ENCODE assay signal across 9 cellular contexts in the genomic region with DNA sequence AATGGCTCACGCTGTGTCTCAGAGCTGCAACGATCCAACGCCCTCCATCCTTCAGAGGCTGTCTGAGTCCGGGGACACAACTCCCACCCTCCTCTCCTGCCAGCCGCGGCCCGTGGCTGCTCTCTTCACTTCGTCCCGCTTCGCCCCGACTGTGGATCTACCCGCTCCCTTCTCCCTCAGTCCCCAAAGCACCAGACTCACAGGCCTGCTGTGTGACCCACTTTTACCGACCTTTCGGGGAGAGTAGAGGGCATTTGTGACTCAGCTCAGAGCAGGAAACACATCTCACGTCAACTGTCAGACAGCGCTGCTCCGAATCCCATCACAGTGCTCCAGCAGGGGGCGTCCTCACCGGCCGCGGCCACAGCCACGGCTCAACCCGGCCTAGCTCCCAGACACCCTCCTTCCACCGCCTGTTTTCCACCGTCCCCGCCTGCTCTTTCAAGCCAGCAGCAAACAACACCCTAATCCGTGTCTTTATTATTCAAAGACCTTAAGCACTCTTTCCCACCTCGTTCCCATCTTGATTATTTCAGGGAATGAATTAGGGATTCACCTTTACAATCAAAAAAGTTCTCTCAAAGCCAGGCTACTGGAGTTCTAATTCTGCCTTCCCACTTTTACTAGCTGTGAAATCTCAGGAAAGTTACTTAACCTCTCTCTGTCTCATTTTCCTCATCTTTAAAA. TPM values are rescaled to one million over a fixed set of nuclear protein-coding genes. Genes with fewer than 3 reads are reported as not detected.
DNase-seq lines count a peak whose midpoint lies in the region; ATAC-seq, FAIRE-seq and TF ChIP-seq lines count a peak whose summit lies in the region.
"Had no signal": no experiment of that assay in that cellular context is flagged by ENCODE, and none has a peak within 500 bp of the region (broad histone marks: within the 10 kb centered on the region; RNA-seq: fewer than 3 reads in every experiment).

No MANE protein-coding gene starts in this region.

- peak overlapping the region; percentile 27 for H3K4me3 Mint-ChIP-seq in Calu3 (ENCODE audit: low read depth, unreplicated experiment)

- no peaks in the 10 kb centered on the region for H3K79me2 ChIP-seq in keratinocyte (ENCODE audit: control insufficient read depth, insufficient read depth, low read length)

- H3K27ac ChIP-seq in keratinocyte (ENCODE audit: control insufficient read depth, insufficient read depth, low read length) = no peak overlapping the region

- H3K36me3 Mint-ChIP-seq in Calu3 (ENCODE audit: insufficient read depth, unreplicated experiment) = peaks cover 8% of the 10 kb centered on the region

- H3K27me3 ChIP-seq in keratinocyte (ENCODE audit: control insufficient read depth, extremely low read depth, insufficient read depth, low read length) = peaks cover 6% of the 10 kb centered on the region

- H3K9me1 ChIP-seq in keratinocyte (ENCODE audit: control insufficient read depth, extremely low read depth, insufficient read depth, low read length) = no peaks in the 10 kb centered on the region

- H3K9me3 ChIP-seq in keratinocyte (ENCODE audit: control insufficient read depth, low read depth, low read length) = no peaks in the 10 kb centered on the region

- H3K9ac ChIP-seq in keratinocyte (ENCODE audit: control insufficient read depth, extremely low read depth, insufficient read depth, low read length) = no peak overlapping the region

- FAIRE-seq in keratinocyte (lab: Jason Lieb, UNC) = peak; percentile 9
- FAIRE-seq: endometrium had no signal

- peaks cover 32% of the 10 kb centered on the region for H3K4me1 Mint-ChIP-seq in Calu3 (ENCODE audit: low read depth, unreplicated experiment)

- DNase-seq in Calu3 (peak; percentile 88), NCI-H146 (lab: John Stamatoyannopoulos, UW) (peak; percentile 44), cardiac fibroblast (ENCODE audit: low read depth in 2 of 2) (peak; percentile 83 to 86), keratinocyte (ENCODE audit: low read depth, low spot score) (no peak), NCI-H446 (lab: John Stamatoyannopoulos, UW) (no peak)
- peak; percentile 63 for DNase-seq in activated CD4-positive, CD25-positive, alpha-beta regulatory T cell treated with anti-CD3 and anti-CD28 coated beads, Interleukin-2, amount 50 U/mL, for 16 hours (ENCODE audit: low read depth, low spot score)
- DNase-seq in stimulated activated CD4-positive, alpha-beta T cell treated with anti-CD3 and anti-CD28 coated beads, Interleukin-12 subunit alpha, Interleukin-12 subunit beta, amount 100 ng/mL, for 4 hours = peak; percentile 85

- H3K9me3 Mint-ChIP-seq in Calu3 (ENCODE audit: low read depth, unreplicated experiment) = no peaks in the 10 kb centered on the region

- ATAC-seq in GM21723 (IDR thresholded peaks at IDR 0.05; ENCODE audit: unreplicated experiment) = peak; percentile 92

- H3K4me2 ChIP-seq in keratinocyte (ENCODE audit: control insufficient read depth, extremely low read depth, insufficient read depth, low read depth, low read length) = no peak overlapping the region

- intact Hi-C loops in Calu3 (cut with micrococcal nuclease; ENCODE audit: unreplicated experiment) = loop anchor here (2.0 kb wide), 1 partner anchor 79 kb away; no protein-coding TSS in a partner anchor

- H2AFZ ChIP-seq in keratinocyte (ENCODE audit: control insufficient read depth, low read length) = peak overlapping the region; percentile 19

- CTCF ChIA-PET in Calu3 (lab: Charles Lee) = interaction anchor here (0.5 to 1.7 kb wide), 11 partner anchors 8 to 323 kb away, joined by 3 to 20 read pairs (median 4); a partner anchor contains a TSS

- peak overlapping the region; percentile 35 for H3K27ac Mint-ChIP-seq in Calu3 (ENCODE audit: unreplicated experiment)

- no peaks in the 10 kb centered on the region for H3K36me3 ChIP-seq in keratinocyte (ENCODE audit: control insufficient read depth in 2 of 2, extremely low read depth in 1 of 2, insufficient read depth in 2 of 2, low read length in 2 of 2)

- dilution Hi-C loops in keratinocyte (cut with MboI; ENCODE audit: extremely low pct_ligation_motif_present, low sequenced_read_pairs) = no loop called here

- no TSS peak for BruUV-seq in Calu3 (replicated peaks; lab: Mats Ljungman, UMichigan)

- no peaks in the 10 kb centered on the region for H4K20me1 ChIP-seq in keratinocyte (ENCODE audit: control insufficient read depth, extremely low read depth, insufficient read depth, low read length)

- peak overlapping the region; percentile 8 to 24 for H3K4me3 ChIP-seq in cardiac fibroblast (replicated peaks in 1 of 2; ENCODE audit: low read depth in 2 of 2, low read length in 2 of 2)
- H3K4me3 ChIP-seq in keratinocyte (ENCODE audit: control insufficient read depth in 2 of 3, extremely low read depth in 1 of 3, insufficient read depth in 2 of 3, low read depth in 1 of 3, low read length in 3 of 3) = no peak overlapping the region

- H3K4me1 ChIP-seq in keratinocyte (ENCODE audit: control insufficient read depth, extremely low read depth, insufficient read depth, low read length) = peaks cover 15% of the 10 kb centered on the region

- TF ChIP-seq CTCF in Calu3 (IDR thresholded peaks at IDR 0.05; ENCODE audit: unreplicated experiment) (peak; percentile 74), cardiac fibroblast (IDR thresholded peaks at IDR 0.05; ENCODE audit: low read depth, low read length) (peak; percentile 95), keratinocyte (optimal IDR thresholded peaks at IDR 0.05 in 1 of 3, IDR thresholded peaks at IDR 0.05 in 1 of 3, conservative IDR thresholded peaks at IDR 0.05 in 1 of 3; ENCODE audit: extremely low read depth in 1 of 3, insufficient read depth in 2 of 3, low read length in 3 of 3) (peak; percentile 90 to 96 (median 94))

- no peaks in the 10 kb centered on the region for H3K27me3 Mint-ChIP-seq in Calu3 (ENCODE audit: unreplicated experiment)

RNA-seq across cellular contexts. Expression of a gene that starts 5.0 kb away (rescaled TPM):
- not detected in 2 replicates for total RNA-seq in Calu3 (2022)
- not detected in 3 replicates for polyA plus RNA-seq in keratinocyte
- polyA plus RNA-seq in keratinocyte (2011; ENCODE audit: low read depth) = not detected
- not detected in 2 replicates for polyA plus RNA-seq in keratinocyte (2011; cell fraction: cytosol; rRNA removed)
- not detected in 2 replicates for polyA plus RNA-seq in keratinocyte (2011; cell fraction: nucleus; rRNA removed)
- not detected in 2 replicates for polyA plus RNA-seq in keratinocyte (2012; ENCODE audit: low replicate concordance)
- polyA minus RNA-seq in keratinocyte = not detected in 3 replicates
- not detected for polyA minus RNA-seq in keratinocyte (2011; cell fraction: cytosol; rRNA and poly(A)+ RNA removed)
- not detected in 2 replicates for polyA minus RNA-seq in keratinocyte (2011; cell fraction: nucleus; rRNA and poly(A)+ RNA removed)

RNA-seq across cellular contexts. Expression of a gene that starts 16.1 kb away (rescaled TPM):
- total RNA-seq in Calu3 (2022) = 51.9 and 54.2 TPM in 2 replicates
- not detected in 3 replicates for polyA plus RNA-seq in keratinocyte
- 0.49 TPM for polyA plus RNA-seq in keratinocyte (2011; ENCODE audit: low read depth)
- polyA plus RNA-seq in keratinocyte (2011; cell fraction: cytosol; rRNA removed) = not detected in 2 replicates
- not detected in 2 replicates for polyA plus RNA-seq in keratinocyte (2011; cell fraction: nucleus; rRNA removed)
- polyA plus RNA-seq in keratinocyte (2012; ENCODE audit: low replicate concordance) = 0.55 TPM in 1 of 2 replicates, not detected in the other
- not detected in 3 replicates for polyA minus RNA-seq in keratinocyte
- polyA minus RNA-seq in keratinocyte (2011; cell fraction: cytosol; rRNA and poly(A)+ RNA removed) = not detected
- not detected in 2 replicates for polyA minus RNA-seq in keratinocyte (2011; cell fraction: nucleus; rRNA and poly(A)+ RNA removed)

RNA-seq across cellular contexts. Expression of a gene that starts 27.2 kb away (rescaled TPM):
- total RNA-seq in Calu3 (2022) = 0.86 and 0.94 TPM in 2 replicates
- 0.28 to 0.57 TPM (median 0.45 TPM) in 3 replicates for polyA plus RNA-seq in keratinocyte
- not detected for polyA plus RNA-seq in keratinocyte (2011; ENCODE audit: low read depth)
- 0.10 and 0.13 TPM in 2 replicates for polyA plus RNA-seq in keratinocyte (2011; cell fraction: cytosol; rRNA removed)
- 0.84 and 1.1 TPM in 2 replicates for polyA plus RNA-seq in keratinocyte (2011; cell fraction: nucleus; rRNA removed)
- polyA plus RNA-seq in keratinocyte (2012; ENCODE audit: low replicate concordance) = 0.07 and 0.09 TPM in 2 replicates
- polyA minus RNA-seq in keratinocyte = 0.26 to 0.89 TPM (median 0.39 TPM) in 3 replicates
- not detected for polyA minus RNA-seq in keratinocyte (2011; cell fraction: cytosol; rRNA and poly(A)+ RNA removed)
- 0.11 and 1.2 TPM in 2 replicates for polyA minus RNA-seq in keratinocyte (2011; cell fraction: nucleus; rRNA and poly(A)+ RNA removed)

RNA-seq across cellular contexts. Expression of a gene that starts 41.8 kb away (rescaled TPM):
- not detected in 2 replicates for total RNA-seq in Calu3 (2022)
- 0.07 TPM in 1 of 3 replicates, not detected in the others for polyA plus RNA-seq in keratinocyte
- polyA plus RNA-seq in keratinocyte (2011; ENCODE audit: low read depth) = not detected
- polyA plus RNA-seq in keratinocyte (2011; cell fraction: cytosol; rRNA removed) = not detected in 2 replicates
- not detected in 2 replicates for polyA plus RNA-seq in keratinocyte (2011; cell fraction: nucleus; rRNA removed)
- polyA plus RNA-seq in keratinocyte (2012; ENCODE audit: low replicate concordance) = 0.16 TPM in 1 of 2 replicates, not detected in the other
- not detected in 3 replicates for polyA minus RNA-seq in keratinocyte
- polyA minus RNA-seq in keratinocyte (2011; cell fraction: cytosol; rRNA and poly(A)+ RNA removed) = not detected
- polyA minus RNA-seq in keratinocyte (2011; cell fraction: nucleus; rRNA and poly(A)+ RNA removed) = not detected in 2 replicates

Comparison
In these comparisons a context has a peak if more than half of its experiments do, and no peak if none do; other contexts are left out.
1. DNase-seq: peak in Calu3 (single experiment), NCI-H146 (single experiment), activated CD4-positive, CD25-positive, alpha-beta regulatory T cell treated with anti-CD3 and anti-CD28 coated beads, Interleukin-2, amount 50 U/mL, for 16 hours (single experiment), cardiac fibroblast (2 of 2) and stimulated activated CD4-positive, alpha-beta T cell treated with anti-CD3 and anti-CD28 coated beads, Interleukin-12 subunit alpha, Interleukin-12 subunit beta, amount 100 ng/mL, for 4 hours (single experiment); none in keratinocyte (single experiment) and NCI-H446 (0 of 2).
2. H3K4me3 ChIP-seq: peak in cardiac fibroblast (2 of 2); none in keratinocyte (0 of 3).
3. Peak in every context shown above with its lines, with median percentiles within 50 percentile points of each other: CTCF ChIP-seq.